Comparison of ENCODE assay signal across 14 cellular contexts in the genomic region with DNA sequence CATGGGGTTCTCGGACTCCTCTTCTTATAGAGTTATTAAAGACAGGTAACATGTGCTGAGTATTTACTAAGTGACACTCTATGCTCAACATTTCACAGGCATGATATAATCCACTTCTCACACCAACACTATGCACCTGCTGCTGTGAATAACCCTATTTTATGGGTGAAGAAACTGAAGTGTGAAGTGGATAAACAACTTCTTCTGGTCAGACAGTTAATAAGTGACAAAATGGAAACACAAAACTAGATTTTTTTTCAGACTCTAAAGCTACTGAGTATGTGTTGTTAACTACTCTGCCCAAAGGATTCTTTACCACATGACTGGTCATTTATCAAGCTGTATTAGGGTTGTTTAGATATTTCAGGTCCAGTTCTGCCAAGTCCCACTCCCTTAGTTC.
DNase-seq lines count a peak whose midpoint lies in the region; ATAC-seq and TF ChIP-seq lines count a peak whose summit lies in the region.
"Had no signal": no experiment of that assay in that cellular context is flagged by ENCODE, and none has a peak within 500 bp of the region (broad histone marks: within the 10 kb centered on the region; RNA-seq: fewer than 3 reads in every experiment).

No MANE protein-coding gene starts in this region.

- H3K36me3 Mint-ChIP-seq in T-helper 2 cell treated with Interferon-gamma antibody and Interleukin-4, amounts not matched to agents 5 μg/mL and 100 μg/mL, for 36 hours (ENCODE audit: low read depth), result no peaks in the 10 kb centered on the region
- H3K36me3 Mint-ChIP-seq: CD4-positive, alpha-beta memory T cell had no signal

- DNase-seq in DMS53 (lab: John Stamatoyannopoulos, UW) (peak; percentile 91), body of pancreas (no peak), kidney tubule cell (ENCODE audit: low spot score) (peak; percentile 75), renal cortical epithelial cell (ENCODE audit: low read depth) (peak; percentile 93), DMS114 treated with DMSO at 0.1 percent for 48 hours (lab: John Stamatoyannopoulos, UW; ENCODE audit: unreplicated experiment) (no peak)
- DNase-seq in T-helper 2 cell treated with Interferon-gamma antibody and Interleukin-4, amounts not matched to agents 5 μg/mL and 100 μg/mL, for 36 hours (ENCODE audit: low spot score), result no peak
- DNase-seq: BE2C; CD4-positive, alpha-beta memory T cell; DMS79 had no signal

- H3K9me3 Mint-ChIP-seq in T-helper 2 cell treated with Interferon-gamma antibody and Interleukin-4, amounts not matched to agents 5 μg/mL and 100 μg/mL, for 36 hours, result peaks cover 4% of the 10 kb centered on the region

- no peaks in the 10 kb centered on the region for H3K9me3 ChIP-seq in body of pancreas
- H3K9me3 ChIP-seq: BE2C, HAP-1 had no signal

- H3K4me3 ChIP-seq in body of pancreas, result no peak overlapping the region
- H3K4me3 ChIP-seq: GM12878, HAP-1 had no signal

- H3K36me3 ChIP-seq in body of pancreas (replicated peaks in 1 of 2; ENCODE audit: insufficient read depth in 1 of 2, low read depth in 2 of 2), result no peaks in the 10 kb centered on the region
- H3K36me3 ChIP-seq: BE2C, HAP-1 had no signal

- TF ChIP-seq POLR2A in body of pancreas (IDR thresholded peaks at IDR 0.05), result no peak

- no peaks in the 10 kb centered on the region for H3K4me1 ChIP-seq in body of pancreas
- H3K4me1 ChIP-seq: BE2C had no signal

- no peaks in the 10 kb centered on the region for H3K27me3 Mint-ChIP-seq in T-helper 2 cell treated with Interferon-gamma antibody and Interleukin-4, amounts not matched to agents 5 μg/mL and 100 μg/mL, for 36 hours (ENCODE audit: low read depth)
- H3K27me3 Mint-ChIP-seq: CD4-positive, alpha-beta memory T cell had no signal

- no peaks in the 10 kb centered on the region for H3K4me1 Mint-ChIP-seq in T-helper 2 cell treated with Interferon-gamma antibody and Interleukin-4, amounts not matched to agents 5 μg/mL and 100 μg/mL, for 36 hours (ENCODE audit: low read depth)
- H3K4me1 Mint-ChIP-seq: CD4-positive, alpha-beta memory T cell had no signal

- H3K27ac Mint-ChIP-seq in T-helper 2 cell treated with Interferon-gamma antibody and Interleukin-4, amounts not matched to agents 5 μg/mL and 100 μg/mL, for 36 hours, result no peak overlapping the region
- H3K27ac Mint-ChIP-seq: CD4-positive, alpha-beta memory T cell had no signal

- intact Hi-C loops in body of pancreas (cut with DNase I), result no loop called here

- ATAC-seq in body of pancreas (peak; percentile 18), HG03159 (IDR thresholded peaks at IDR 0.05; ENCODE audit: unreplicated experiment) (no peak)
- ATAC-seq: GM12878 had no signal

- peak overlapping the region in 3 of 4 donors; percentile 2 to 34 (median 11) for H3K27ac ChIP-seq in body of pancreas
- H3K27ac ChIP-seq: C4-2B, HL-60 had no signal

- TF ChIP-seq CTCF in body of pancreas (IDR thresholded peaks at IDR 0.05), result no peak

- H3K27me3 ChIP-seq in body of pancreas, result no peaks in the 10 kb centered on the region
- H3K27me3 ChIP-seq: BE2C had no signal

- H3K4me3 Mint-ChIP-seq in T-helper 2 cell treated with Interferon-gamma antibody and Interleukin-4, amounts not matched to agents 5 μg/mL and 100 μg/mL, for 36 hours, result no peak overlapping the region
- H3K4me3 Mint-ChIP-seq: CD4-positive, alpha-beta memory T cell had no signal

- 89% methylated on average over 1 of the region's 1 CpG for WGBS in body of pancreas, 2 donors

Comparison
In these comparisons a context has a peak if more than half of its experiments do, and no peak if none do; other contexts are left out.
1. DNase-seq: peak in DMS53 (single experiment), kidney tubule cell (single experiment) and renal cortical epithelial cell (single experiment); none in body of pancreas (0 of 4), T-helper 2 cell treated with Interferon-gamma antibody and Interleukin-4, amounts not matched to agents 5 μg/mL and 100 μg/mL, for 36 hours (single experiment) and DMS114 treated with DMSO at 0.1 percent for 48 hours (single experiment).